In genomic region chr7:83947260-83947659, GRCh38 we compare ENCODE assay signal across 8 cellular contexts.
DNase-seq lines count a peak whose midpoint lies in the region; ATAC-seq, FAIRE-seq and TF ChIP-seq lines count a peak whose summit lies in the region.

No MANE protein-coding gene starts in this region.

- ATAC-seq in GM19035 (IDR thresholded peaks at IDR 0.05; ENCODE audit: unreplicated experiment): peak; percentile 83
- no peak for ATAC-seq in GM21529 (IDR thresholded peaks at IDR 0.05; ENCODE audit: unreplicated experiment)
- ATAC-seq in omental fat pad (ENCODE audit: low FRiP score): no peak
- ATAC-seq in HG02763 (IDR thresholded peaks at IDR 0.05; ENCODE audit: unreplicated experiment): no peak

- POLR2A ChIA-PET in BJ (lab: Charles Lee): no interaction called here

- H3K4me3 ChIP-seq in BJ (ENCODE audit: low read depth, low read length): no peak overlapping the region

- peak; percentile 13 for FAIRE-seq in TTC549 (lab: Jason Lieb, UNC)

- TF ChIP-seq CTCF in BJ (IDR thresholded peaks at IDR 0.05; ENCODE audit: insufficient read depth, low read depth, low read length) (peak; percentile 33; the same call in 1 of the 2 replicates), omental fat pad (IDR thresholded peaks at IDR 0.05) (no peak)

- CTCF ChIA-PET in BJ (lab: Yijun Ruan, JAX): interaction anchor here (0.8 to 6.1 kb wide), 4 partner anchors 10 to 1066 kb away, joined by 3 to 53 read pairs (median 3); no protein-coding TSS in a partner anchor

- H3K27me3 ChIP-seq in BJ (ENCODE audit: control insufficient read depth, insufficient read depth, low read length): no peaks in the 10 kb centered on the region

- DNase-seq in BJ (ENCODE audit: low read depth) (no peak), HT1080 (ENCODE audit: low read depth) (peak; percentile 19), kidney tubule cell (ENCODE audit: low spot score) (peak; percentile 29), omental fat pad (ENCODE audit: low spot score) (no peak)

- no peaks in the 10 kb centered on the region for H3K36me3 ChIP-seq in BJ (ENCODE audit: control insufficient read depth, insufficient read depth, low read length)

Comparison
In these comparisons a context has a peak if more than half of its experiments do, and no peak if none do; other contexts are left out.
1. DNase-seq: peak in HT1080 (single experiment) and kidney tubule cell (single experiment); none in BJ (single experiment) and omental fat pad (single experiment).